1 cellular context compared by ENCODE assay signal in the genomic region with DNA sequence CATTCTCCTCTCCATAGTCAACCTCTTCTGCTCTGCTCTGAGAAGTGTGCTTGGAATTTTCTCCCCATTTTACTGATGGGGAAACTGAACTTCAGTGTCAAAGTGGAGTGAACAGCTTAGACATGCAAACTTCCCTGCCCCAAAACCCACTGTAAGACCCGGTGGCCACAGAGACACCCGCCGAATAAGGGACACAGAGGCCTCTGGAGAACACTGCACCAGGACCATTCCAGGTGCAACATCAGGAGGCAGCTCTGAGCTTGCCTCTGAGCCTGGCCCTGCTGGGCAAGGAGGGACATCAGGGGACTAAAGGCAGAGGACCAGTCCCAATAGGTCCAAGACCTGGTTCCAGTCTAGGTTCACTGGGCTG.
A peak's percentile ranks its signal among the peaks of the same experiment; 100 is the strongest.
TF ChIP-seq lines count a peak whose summit lies in the region.

No MANE protein-coding gene starts in this region.

TF ChIP-seq in GM12878, 131 proteins besides CTCF, POLR2A, EP300 and RAD21:
- TF ChIP-seq POLR2AphosphoS5 (IDR thresholded peaks at IDR 0.05; ENCODE audit: low read length) (no peak), SIN3A (IDR thresholded peaks at IDR 0.05; ENCODE audit: low read depth, low read length) (0 out of 2 replicates have a peak, but pooled peaks have one; percentile 4)
